In the genomic region with DNA sequence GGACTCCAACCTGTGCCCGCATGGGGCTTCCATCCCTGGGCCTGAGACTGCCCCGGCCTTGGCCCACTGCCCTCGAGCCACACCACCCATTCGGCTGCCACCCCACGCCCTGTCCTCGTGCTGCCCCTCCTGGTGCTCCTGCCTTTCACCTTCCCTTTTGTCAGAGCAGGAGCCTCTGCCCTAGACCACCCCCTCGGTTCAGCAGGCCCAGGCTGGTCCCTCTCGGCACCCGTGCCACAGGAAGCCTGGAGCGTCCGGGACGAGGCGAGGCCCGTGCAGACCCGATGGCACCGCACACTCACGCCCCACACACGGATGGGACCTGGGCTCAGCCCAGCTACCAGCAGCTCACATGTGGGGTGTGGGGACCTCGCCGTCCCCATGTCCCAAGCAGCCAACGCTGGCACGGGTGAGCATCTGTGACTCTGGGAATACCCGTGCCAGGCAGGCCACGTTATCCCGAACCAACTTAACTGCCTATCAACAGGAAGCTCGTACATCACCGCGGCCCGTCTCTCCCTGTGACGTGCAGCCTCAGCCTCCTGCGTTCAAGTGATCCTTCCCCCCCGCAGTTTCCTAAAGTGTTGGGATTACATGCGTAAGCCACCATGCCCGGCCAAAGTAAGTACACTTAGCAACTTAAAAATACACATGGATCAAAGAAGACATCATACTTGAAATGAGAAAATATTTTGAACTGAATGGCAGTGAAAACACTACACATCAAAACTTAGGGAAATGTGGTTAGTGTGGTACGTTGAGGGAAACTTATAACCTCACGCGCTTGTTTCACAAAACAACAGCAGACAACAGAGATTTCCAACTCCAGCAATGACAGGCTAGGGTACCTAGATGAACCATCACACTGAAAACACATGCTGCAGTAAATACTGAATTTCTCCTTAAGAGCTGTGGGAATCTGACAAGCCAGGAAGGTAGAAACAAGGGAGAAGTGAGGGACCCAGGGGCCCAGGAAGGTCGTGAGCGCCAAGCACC, we compare ENCODE assay signal across 1 cellular context.
TF ChIP-seq lines count a peak whose summit lies in the region.

No MANE protein-coding gene starts in this region.

TF ChIP-seq in IMR-90, 13 proteins besides CTCF, POLR2A, EP300 and RAD21:
- no peak for TF ChIP-seq RCOR1 (IDR thresholded peaks at IDR 0.05; ENCODE audit: insufficient replicate concordance, low read length)
- no peak for TF ChIP-seq CHD1 (IDR thresholded peaks at IDR 0.05; ENCODE audit: low read depth, low read length)
- no peak for TF ChIP-seq MAFK (IDR thresholded peaks at IDR 0.05; ENCODE audit: low read depth, low read length)
